21 cellular contexts compared by ENCODE assay signal in genomic region chr16:2085669-2086068, GRCh38. TPM values are rescaled to one million over a fixed set of nuclear protein-coding genes. Genes with fewer than 3 reads are reported as not detected.
DNase-seq lines count a peak whose midpoint lies in the region; ATAC-seq and TF ChIP-seq lines count a peak whose summit lies in the region.
"Had no signal": no experiment of that assay in that cellular context is flagged by ENCODE, and none has a peak within 500 bp of the region (broad histone marks: within the 10 kb centered on the region; RNA-seq: fewer than 3 reads in every experiment).

No MANE protein-coding gene starts in this region.

- H4K20me1 ChIP-seq in HCT116 (ENCODE audit: insufficient read depth): no peaks in the 10 kb centered on the region
- H4K20me1 ChIP-seq in PC-3 (ENCODE audit: low read length): no peaks in the 10 kb centered on the region

- no peak for TF ChIP-seq POLR2A in HCT116 (IDR thresholded peaks at IDR 0.05; ENCODE audit: borderline replicate concordance, extremely low read depth, insufficient read depth, insufficient read length)
- TF ChIP-seq POLR2A in prostate gland (IDR thresholded peaks at IDR 0.05): no peak

- 69% methylated on average over 11 of the region's 14 CpGs for WGBS in prostate gland

- ATAC-seq in HCT116 (0 out of 2 replicates have a peak, but pooled peaks have one; percentile 18), PC-3 (no peak; the same call in 1 of the 2 replicates), HG02610 (IDR thresholded peaks at IDR 0.05; ENCODE audit: unreplicated experiment) (no peak)
- ATAC-seq: left ventricle myocardium superior, mucosa of descending colon, psoas muscle had no signal

- TF ChIP-seq CTCF in BE2C (IDR thresholded peaks at IDR 0.05; ENCODE audit: low read depth, low read length) (no peak), HCT116 (IDR thresholded peaks at IDR 0.05 in 2 of 3, conservative IDR thresholded peaks at IDR 0.05 in 1 of 3; ENCODE audit: borderline replicate concordance in 1 of 3, insufficient read depth in 1 of 3, low read depth in 2 of 3, low read length in 2 of 3) (no peak), prostate gland (IDR thresholded peaks at IDR 0.05) (no peak), PC-3 (conservative IDR thresholded peaks at IDR 0.05; ENCODE audit: low read depth, low read length) (no peak)

- H3K36me3 ChIP-seq in BE2C (peaks cover 74% of the 10 kb centered on the region), HCT116 (ENCODE audit: control insufficient read depth in 1 of 2, insufficient read depth in 2 of 2, low read length in 2 of 2) (peaks cover 5 to 13% of the 10 kb centered on the region in 2 experiments; a peak in 2 of 4 replicates), adipocyte (ENCODE audit: control insufficient read depth, insufficient read depth, low read length, severe bottlenecking) (peaks cover 50% of the 10 kb centered on the region), prostate gland (peaks cover 0 to 14% of the 10 kb centered on the region in 2 donors), PC-3 (ENCODE audit: low read depth, low read length) (no peaks in the 10 kb centered on the region)
- H3K36me3 ChIP-seq: neural progenitor cell had no signal

- TF ChIP-seq RAD21 in HCT116 (IDR thresholded peaks at IDR 0.05; ENCODE audit: low read depth): no peak

- H3K4me1 ChIP-seq in BE2C (peaks cover 8% of the 10 kb centered on the region; the same call in 1 of the 2 replicates), HCT116 (ENCODE audit: control insufficient read depth in 1 of 2, insufficient read depth in 2 of 2, low read length in 2 of 2) (peaks cover 4 to 8% of the 10 kb centered on the region in 2 experiments), adipocyte (ENCODE audit: control insufficient read depth, insufficient read depth, low read length) (no peaks in the 10 kb centered on the region), prostate gland (replicated peaks) (peaks cover 35% of the 10 kb centered on the region), PC-3 (ENCODE audit: insufficient read depth, low read length) (0 out of 2 replicates have a peak, but pooled peaks cover 2% of the 10 kb centered on the region)
- H3K4me1 ChIP-seq: neural progenitor cell had no signal

- no peaks in the 10 kb centered on the region for H3K27me3 ChIP-seq in BE2C
- H3K27me3 ChIP-seq in HCT116 (ENCODE audit: insufficient read depth, low read length): no peaks in the 10 kb centered on the region
- no peaks in the 10 kb centered on the region for H3K27me3 ChIP-seq in adipocyte (replicated peaks; ENCODE audit: control insufficient read depth, insufficient read depth, low read length)
- H3K27me3 ChIP-seq in prostate gland (replicated peaks; ENCODE audit: insufficient read depth): no peaks in the 10 kb centered on the region
- H3K27me3 ChIP-seq in PC-3 (ENCODE audit: low read length): no peaks in the 10 kb centered on the region
- H3K27me3 ChIP-seq: esophagus muscularis mucosa, neural progenitor cell, spleen had no signal

- H3K4me2 ChIP-seq in HCT116 (ENCODE audit: low read length): no peak overlapping the region
- H3K4me2 ChIP-seq in PC-3 (ENCODE audit: low read length): no peak overlapping the region
- H3K4me2 ChIP-seq: neural progenitor cell had no signal

- H3K9me3 ChIP-seq in BE2C: no peaks in the 10 kb centered on the region
- no peaks in the 10 kb centered on the region for H3K9me3 ChIP-seq in HCT116 (ENCODE audit: control insufficient read depth in 1 of 2, insufficient read depth in 1 of 2, low read depth in 1 of 2, low read length in 2 of 2)
- no peaks in the 10 kb centered on the region for H3K9me3 ChIP-seq in adipocyte (ENCODE audit: control insufficient read depth, low read length)
- no peaks in the 10 kb centered on the region for H3K9me3 ChIP-seq in prostate gland
- H3K9me3 ChIP-seq in PC-3 (ENCODE audit: low read length): no peaks in the 10 kb centered on the region
- H3K9me3 ChIP-seq: esophagus muscularis mucosa, mucosa of descending colon, psoas muscle, spleen had no signal

- BruUV-seq in HCT116 (replicated peaks; lab: Mats Ljungman, UMichigan) (no TSS peak), PC-3 (replicated peaks; lab: Mats Ljungman, UMichigan) (no TSS peak)

- no peak overlapping the region for H3K4me3 ChIP-seq in BE2C (ENCODE audit: low read depth, low read length)
- H3K4me3 ChIP-seq in HCT116 (replicated peaks in 1 of 2; ENCODE audit: low read depth in 1 of 2, low read length in 2 of 2): no peak overlapping the region
- no peak overlapping the region for H3K4me3 ChIP-seq in adipocyte (ENCODE audit: low read length)
- no peak overlapping the region for H3K4me3 ChIP-seq in prostate gland
- H3K4me3 ChIP-seq in PC-3 (ENCODE audit: low read length): no peak overlapping the region
- H3K4me3 ChIP-seq: esophagus muscularis mucosa, mucosa of descending colon, neural progenitor cell, psoas muscle, spleen had no signal

- RAD21 ChIA-PET in HCT116 (lab: Charles Lee; ENCODE audit: low non-redundant PET in 1 of 2, low total read pairs in 2 of 2, uncharacterized antibody in 2 of 2, unreplicated experiment in 2 of 2): no interaction called here

- H3K27ac ChIP-seq in HCT116 (ENCODE audit: low read depth, low read length) (no peak overlapping the region; the same call in 1 of the 2 replicates), prostate gland (peak overlapping the region; percentile 88 to 92), PC-3 (ENCODE audit: low read length) (no peak overlapping the region)
- H3K27ac ChIP-seq: neural progenitor cell, psoas muscle, WERI-Rb-1 had no signal

- DNase-seq in BE2C: peak; percentile 70
- DNase-seq in HCT116 (ENCODE audit: low read depth, low spot score): no peak
- DNase-seq in adipocyte (ENCODE audit: low read depth): peak; percentile 22
- no peak for DNase-seq in prostate gland (ENCODE audit: low spot score)
- DNase-seq in PC-3: no peak
- no peak for DNase-seq in NCI-H2107 treated with DMSO at 0.1 percent for 48 hours (lab: John Stamatoyannopoulos, UW; ENCODE audit: unreplicated experiment)
- DNase-seq: activated CD4-positive, alpha-beta T cell treated with anti-CD3 and anti-CD28 coated beads, Interleukin-2, amount 50 U/mL, for 4 hours; amygdala; central memory CD4-positive, alpha-beta T cell; effector CD8-positive, alpha-beta T cell; left ventricle myocardium superior; mucosa of descending colon; MV-4-11; NCI-H2029 treated with DMSO at 0.1 percent for 48 hours; psoas muscle; SIG-M5; spleen; WERI-Rb-1 had no signal

- POLR2A ChIA-PET in HCT116 (lab: Charles Lee) (no interaction called here), PC-3 (lab: Charles Lee; ENCODE audit: unreplicated experiment) (no interaction called here)

- H3K9me2 ChIP-seq in HCT116 (ENCODE audit: insufficient read depth): no peaks in the 10 kb centered on the region
- no peaks in the 10 kb centered on the region for H3K9me2 ChIP-seq in PC-3 (replicated peaks; ENCODE audit: low read length)

- intact Hi-C loops in HCT116 (cut with micrococcal nuclease) (no loop called here), prostate gland (cut with DNase I) (no loop called here), PC-3 (cut with micrococcal nuclease) (no loop called here)

- no peaks in the 10 kb centered on the region for H3F3A ChIP-seq in PC-3 (ENCODE audit: low read length, unreplicated experiment)

- no peak overlapping the region for H2AFZ ChIP-seq in HCT116 (ENCODE audit: low read depth, low read length, poor library complexity, severe bottlenecking)
- no peak overlapping the region for H2AFZ ChIP-seq in PC-3 (ENCODE audit: low read length)
- H2AFZ ChIP-seq: neural progenitor cell had no signal

- CTCF ChIA-PET in HCT116 (lab: Charles Lee): no interaction called here
- CTCF ChIA-PET in PC-3 (lab: Charles Lee): no interaction called here

- no peaks in the 10 kb centered on the region for H3K79me2 ChIP-seq in HCT116 (ENCODE audit: insufficient read depth, low read length)
- H3K79me2 ChIP-seq in PC-3 (ENCODE audit: low read length): no peaks in the 10 kb centered on the region

- H3K9ac ChIP-seq in HCT116 (ENCODE audit: low read length) (no peak overlapping the region), adipocyte (ENCODE audit: low read length) (no peak overlapping the region), PC-3 (ENCODE audit: low read length) (no peak overlapping the region)
- H3K9ac ChIP-seq: neural progenitor cell had no signal

TF ChIP-seq in HCT116, 20 proteins besides CTCF, POLR2A, EP300 and RAD21:
- TF ChIP-seq SIN3A (IDR thresholded peaks at IDR 0.05; ENCODE audit: low read depth) (no peak), EGR1 (IDR thresholded peaks at IDR 0.05; ENCODE audit: low read depth) (no peak), CBX3 (IDR thresholded peaks at IDR 0.05; ENCODE audit: low read depth) (no peak), EZH2 (IDR thresholded peaks at IDR 0.05) (no peak), SP1 (IDR thresholded peaks at IDR 0.05; ENCODE audit: low read depth) (no peak), ZFX (IDR thresholded peaks at IDR 0.05) (no peak), SRF (IDR thresholded peaks at IDR 0.05; ENCODE audit: low read depth) (no peak)

RNA-seq across cellular contexts. Expression of gene TSC2, which starts 37.9 kb away (rescaled TPM):
- polyA plus RNA-seq in BE2C (2012; ENCODE audit: insufficient read depth, insufficient read length, low read depth): 238 TPM
- total RNA-seq in HCT116 (2021; ENCODE audit: unreplicated experiment) (74.1 TPM), prostate gland (100 to 1,000 TPM in 1 of 2 donors, 10 to 100 TPM in 1; 86.3 to 168 TPM), PC-3 (2014; rRNA removed) (59.3 and 64.4 TPM in 2 replicates)
- polyA plus RNA-seq in HCT116 (2012): 62.2 and 63.0 TPM in 2 replicates

RNA-seq across cellular contexts. Expression of gene NTHL1, which starts 38.0 kb away (rescaled TPM):
- polyA plus RNA-seq in BE2C (2012; ENCODE audit: insufficient read depth, insufficient read length, low read depth): 176 TPM
- total RNA-seq in HCT116 (2021; ENCODE audit: unreplicated experiment) (40.1 TPM), prostate gland (10 to 100 TPM; 16.4 to 24.9 TPM), PC-3 (2014; rRNA removed) (87.1 and 90.1 TPM in 2 replicates)
- 27.3 and 28.3 TPM in 2 replicates for polyA plus RNA-seq in HCT116 (2012)

RNA-seq across cellular contexts. Expression of gene PKD1, which starts 50.0 kb away (rescaled TPM):
- 375 TPM for polyA plus RNA-seq in BE2C (2012; ENCODE audit: insufficient read depth, insufficient read length, low read depth)
- 137 TPM for total RNA-seq in HCT116 (2021; ENCODE audit: unreplicated experiment)
- 109 and 142 TPM in 2 replicates for polyA plus RNA-seq in HCT116 (2012)
- total RNA-seq in prostate gland: 100 to 1,000 TPM; 205 to 349 TPM
- total RNA-seq in PC-3 (2014; rRNA removed): 58.9 and 77.3 TPM in 2 replicates

RNA-seq across cellular contexts. Expression of gene NHERF2, which starts 59.0 kb away (rescaled TPM):
- 41.3 TPM for polyA plus RNA-seq in BE2C (2012; ENCODE audit: insufficient read depth, insufficient read length, low read depth)
- total RNA-seq in HCT116 (2021; ENCODE audit: unreplicated experiment) (58.4 TPM), prostate gland (100 to 1,000 TPM; 118 to 170 TPM), PC-3 (2014; rRNA removed) (145 and 160 TPM in 2 replicates)
- 45.9 and 52.4 TPM in 2 replicates for polyA plus RNA-seq in HCT116 (2012)

Comparison
In these comparisons a context has a peak if more than half of its experiments do, and no peak if none do; other contexts are left out.
1. DNase-seq: peak in BE2C (single experiment) and adipocyte (single experiment); none in HCT116 (single experiment), prostate gland (single experiment), PC-3 (single experiment) and NCI-H2107 treated with DMSO at 0.1 percent for 48 hours (single experiment).
2. H3K27ac ChIP-seq: peak in prostate gland (2 of 2); none in HCT116 (single experiment) and PC-3 (single experiment).